Comparison of ENCODE assay signal across 19 cellular contexts in the genomic region with DNA sequence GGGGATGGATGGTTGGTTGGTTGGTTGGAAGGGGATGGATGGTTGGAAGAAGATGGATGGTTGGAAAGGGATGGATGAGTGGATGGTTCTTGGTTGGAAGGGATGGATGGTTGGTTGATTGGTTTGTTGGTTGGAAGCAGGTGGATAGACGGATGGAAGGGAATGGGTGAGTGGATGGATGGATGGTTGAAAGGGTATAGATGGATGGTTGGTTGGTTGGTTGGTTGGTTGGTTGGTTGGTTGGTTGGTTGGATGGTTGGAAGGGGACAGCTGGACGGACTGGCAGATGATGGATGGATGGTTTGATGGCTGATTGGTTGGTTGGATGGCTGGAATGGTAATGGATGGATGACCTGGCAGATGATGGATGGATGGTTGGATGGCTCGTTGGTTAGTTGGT. TPM values are rescaled to one million over a fixed set of nuclear protein-coding genes. Genes with fewer than 3 reads are reported as not detected.
DNase-seq lines count a peak whose midpoint lies in the region; ATAC-seq, FAIRE-seq and TF ChIP-seq lines count a peak whose summit lies in the region.
"Had no signal": no experiment of that assay in that cellular context is flagged by ENCODE, and none has a peak within 500 bp of the region (broad histone marks: within the 10 kb centered on the region; RNA-seq: fewer than 3 reads in every experiment).

No MANE protein-coding gene starts in this region.

- peaks cover 0 to 31% (median 0%) of the 10 kb centered on the region in 11 experiments; a peak in 4 of 22 replicates for H4K20me1 ChIP-seq in BLaER1 treated with 17β-estradiol and CSF1 and Interleukin-3, amounts not matched to agents 10 nM and 100 nM
- H4K20me1 ChIP-seq in GM12878 (ENCODE audit: control insufficient read depth, insufficient read depth) = no peaks in the 10 kb centered on the region

- no peaks in the 10 kb centered on the region; the same call in 1 of the 2 replicates for H3K79me2 ChIP-seq in GM12878 (ENCODE audit: control insufficient read depth, insufficient read depth, low read length)

- no peaks in the 10 kb centered on the region for H3K27me3 Mint-ChIP-seq in activated CD8-positive, alpha-beta T cell treated with anti-CD3 and anti-CD28 coated beads, Interleukin-2, amount 10 ng/mL, durations not matched to agents 7 days and 5 days (ENCODE audit: low read depth)
- no peaks in the 10 kb centered on the region for H3K27me3 Mint-ChIP-seq in activated CD8-positive, alpha-beta T cell treated with anti-CD3 and anti-CD28 coated beads for 36 hours
- H3K27me3 Mint-ChIP-seq in neural crest cell (ENCODE audit: low read depth) = no peaks in the 10 kb centered on the region

- POLR2A ChIA-PET in activated CD8-positive, alpha-beta T cell treated with anti-CD3 and anti-CD28 coated beads, Interleukin-2, amount 10 ng/mL, durations not matched to agents 7 days and 5 days (lab: Charles Lee) = no interaction called here
- POLR2A ChIA-PET in activated CD8-positive, alpha-beta T cell treated with anti-CD3 and anti-CD28 coated beads for 36 hours (lab: Charles Lee) = interaction anchor here (1.4 kb wide), 1 partner anchor 12 kb away, joined by 3 read pairs; a partner anchor contains a TSS
- POLR2A ChIA-PET in GM12878 (lab: Charles Lee) = interaction anchor here (5.4 kb wide), 1 partner anchor 13 kb away, joined by 32 read pairs; a partner anchor contains a TSS
- POLR2A ChIA-PET in RWPE1 (lab: Yijun Ruan, JAX; ENCODE audit: low non-redundant PET) = no interaction called here

- intact Hi-C loops in activated CD8-positive, alpha-beta T cell treated with anti-CD3 and anti-CD28 coated beads for 36 hours (cut with micrococcal nuclease) = no loop called here
- intact Hi-C loops in GM12878 (cut with micrococcal nuclease; ENCODE audit: unreplicated experiment) (no loop called here), mucosa of descending colon (cut with DNase I, micrococcal nuclease) (no loop called here)

- no peak for DNase-seq in activated CD8-positive, alpha-beta T cell treated with anti-CD3 and anti-CD28 coated beads, Interleukin-2, amount 10 ng/mL, durations not matched to agents 7 days and 5 days
- DNase-seq in activated CD8-positive, alpha-beta T cell treated with anti-CD3 and anti-CD28 coated beads for 36 hours = no peak
- DNase-seq in GM12878 (ENCODE audit: low read depth, low spot score) (no peak), neural crest cell (ENCODE audit: low read depth, low spot score) (no peak), RWPE1 (ENCODE audit: low spot score) (no peak), mucosa of descending colon (no peak)
- DNase-seq: HFFc6, KBM-7, NCI-H1436 treated with DMSO at 0.1 percent for 48 hours, NCI-H2029 treated with DMSO at 0.1 percent for 48 hours, NCI-H2171 treated with DMSO at 0.1 percent for 48 hours, NCI-H510A, NCI-H774, PC-9 had no signal

- RAD21 ChIA-PET in GM12878 (lab: Charles Lee; ENCODE audit: unreplicated experiment) = no interaction called here

- H3K9ac ChIP-seq in BLaER1 treated with 17β-estradiol and CSF1 and Interleukin-3, amounts not matched to agents 10 nM and 100 nM = peak overlapping the region in 1 of 11 experiments; percentile 63; a peak in 1 of 22 replicates
- no peak overlapping the region for H3K9ac ChIP-seq in GM12878 (ENCODE audit: control insufficient read depth, insufficient read depth, low read length)

- peaks cover 18 to 98% (median 95%) of the 10 kb centered on the region in 10 experiments for H3K4me1 ChIP-seq in BLaER1 treated with 17β-estradiol and CSF1 and Interleukin-3, amounts not matched to agents 10 nM and 100 nM
- H3K4me1 ChIP-seq in GM12878 (ENCODE audit: control insufficient read depth, insufficient read depth, low read length) (peaks cover 29% of the 10 kb centered on the region), mucosa of descending colon (ENCODE audit: low read depth) (no peaks in the 10 kb centered on the region)
- H3K4me1 ChIP-seq: A549 had no signal

- ATAC-seq in activated CD8-positive, alpha-beta T cell treated with anti-CD3 and anti-CD28 coated beads, Interleukin-2, amount 10 ng/mL, durations not matched to agents 7 days and 5 days = no peak
- no peak for ATAC-seq in activated CD8-positive, alpha-beta T cell treated with anti-CD3 and anti-CD28 coated beads for 36 hours
- ATAC-seq in GM12878 = no peak
- ATAC-seq in mucosa of descending colon = no peak
- no peak for ATAC-seq in GM19324 (IDR thresholded peaks at IDR 0.05; ENCODE audit: low FRiP score, unreplicated experiment)
- ATAC-seq: A549 had no signal

- BruUV-seq in GM12878 (replicated peaks; lab: Mats Ljungman, UMichigan) = no TSS peak

- TF ChIP-seq EP300 in GM12878 (IDR thresholded peaks at IDR 0.05; ENCODE audit: borderline replicate concordance in 1 of 2, control insufficient read depth in 1 of 2, low read depth in 2 of 2, low read length in 2 of 2) = no peak

- H3K4me1 Mint-ChIP-seq in activated CD8-positive, alpha-beta T cell treated with anti-CD3 and anti-CD28 coated beads, Interleukin-2, amount 10 ng/mL, durations not matched to agents 7 days and 5 days (ENCODE audit: low read depth) = peaks cover 17% of the 10 kb centered on the region
- no peaks in the 10 kb centered on the region for H3K4me1 Mint-ChIP-seq in activated CD8-positive, alpha-beta T cell treated with anti-CD3 and anti-CD28 coated beads for 36 hours (ENCODE audit: low read depth)
- no peaks in the 10 kb centered on the region for H3K4me1 Mint-ChIP-seq in neural crest cell

- peak overlapping the region; percentile 55 to 86 (median 76); a peak in 21 of 22 replicates for H3K4me2 ChIP-seq in BLaER1 treated with 17β-estradiol and CSF1 and Interleukin-3, amounts not matched to agents 10 nM and 100 nM
- H3K4me2 ChIP-seq in GM12878 (ENCODE audit: control insufficient read depth, insufficient read depth) = no peak overlapping the region
- H3K4me2 ChIP-seq: A549, PC-9 had no signal

- H3K9me3 ChIP-seq in BLaER1 treated with 17β-estradiol and CSF1 and Interleukin-3, amounts not matched to agents 10 nM and 100 nM (replicated peaks in 1 of 11) = peaks cover 4 to 17% (median 12%) of the 10 kb centered on the region in 11 experiments; a peak in 16 of 22 replicates
- H3K9me3 ChIP-seq in GM12878 (replicated peaks; ENCODE audit: control insufficient read depth, insufficient read depth, low read length) (no peaks in the 10 kb centered on the region; the same call in 2 of the 3 replicates), mucosa of descending colon (no peaks in the 10 kb centered on the region)
- H3K9me3 ChIP-seq: A549 had no signal

- TF ChIP-seq RAD21 in GM12878 (IDR thresholded peaks at IDR 0.05; ENCODE audit: insufficient read depth, low read depth, low read length) = no peak

- CTCF ChIA-PET in activated CD8-positive, alpha-beta T cell treated with anti-CD3 and anti-CD28 coated beads, Interleukin-2, amount 10 ng/mL, durations not matched to agents 7 days and 5 days (lab: Charles Lee) = no interaction called here
- CTCF ChIA-PET in activated CD8-positive, alpha-beta T cell treated with anti-CD3 and anti-CD28 coated beads for 36 hours (lab: Charles Lee) = no interaction called here
- CTCF ChIA-PET in GM12878 (lab: Yijun Ruan, JAX) (no interaction called here), RWPE1 (lab: Yijun Ruan, JAX) (no interaction called here)

- no peaks in the 10 kb centered on the region for H3K27me3 ChIP-seq in BLaER1 treated with 17β-estradiol and CSF1 and Interleukin-3, amounts not matched to agents 10 nM and 100 nM
- no peaks in the 10 kb centered on the region for H3K27me3 ChIP-seq in GM12878 (replicated peaks in 1 of 2; ENCODE audit: control insufficient read depth in 2 of 2, insufficient read depth in 2 of 2, low read length in 1 of 2)

- no peak for TF ChIP-seq CTCF in activated CD8-positive, alpha-beta T cell treated with anti-CD3 and anti-CD28 coated beads for 36 hours (IDR thresholded peaks at IDR 0.05)
- TF ChIP-seq CTCF in GM12878 (IDR thresholded peaks at IDR 0.05 in 2 of 3, conservative IDR thresholded peaks at IDR 0.05 in 1 of 3; ENCODE audit: control insufficient read depth in 2 of 3, extremely low read depth in 1 of 3, insufficient read depth in 1 of 3, low read depth in 3 of 3, low read length in 3 of 3) (no peak), neural crest cell (conservative IDR thresholded peaks at IDR 0.05) (no peak), RWPE1 (conservative IDR thresholded peaks at IDR 0.05; ENCODE audit: low read depth) (no peak), mucosa of descending colon (IDR thresholded peaks at IDR 0.05) (no peak)

- SMC1A ChIA-PET in GM12878 (lab: Charles Lee; ENCODE audit: uncharacterized antibody, unreplicated experiment) = no interaction called here

- H3K27ac ChIP-seq in BLaER1 treated with 17β-estradiol and CSF1 and Interleukin-3, amounts not matched to agents 10 nM and 100 nM = peak overlapping the region in 8 of 11 experiments; percentile 69 to 77 (median 74); a peak in 14 of 22 replicates
- H3K27ac ChIP-seq in GM12878 (ENCODE audit: control insufficient read depth, insufficient read depth) (no peak overlapping the region), RWPE1 (no peak overlapping the region)
- H3K27ac ChIP-seq: A549, PC-9 had no signal

- no peak overlapping the region for H3K4me3 Mint-ChIP-seq in activated CD8-positive, alpha-beta T cell treated with anti-CD3 and anti-CD28 coated beads, Interleukin-2, amount 10 ng/mL, durations not matched to agents 7 days and 5 days
- no peak overlapping the region for H3K4me3 Mint-ChIP-seq in activated CD8-positive, alpha-beta T cell treated with anti-CD3 and anti-CD28 coated beads for 36 hours
- no peak overlapping the region for H3K4me3 Mint-ChIP-seq in neural crest cell
- H3K4me3 Mint-ChIP-seq: CD14-positive monocyte, HFFc6 had no signal

- no peak for TF ChIP-seq POLR2A in GM12878 (IDR thresholded peaks at IDR 0.05; ENCODE audit: low read depth, low read length)

- no peak overlapping the region for H2AFZ ChIP-seq in GM12878 (ENCODE audit: control insufficient read depth, low read depth, low read length)
- H2AFZ ChIP-seq: PC-9 had no signal

- in situ Hi-C loops in GM12878 (cut with MboI) = no loop called here

- peaks cover 78% of the 10 kb centered on the region for H3K36me3 Mint-ChIP-seq in activated CD8-positive, alpha-beta T cell treated with anti-CD3 and anti-CD28 coated beads, Interleukin-2, amount 10 ng/mL, durations not matched to agents 7 days and 5 days (ENCODE audit: low read depth)
- peaks cover 69% of the 10 kb centered on the region for H3K36me3 Mint-ChIP-seq in activated CD8-positive, alpha-beta T cell treated with anti-CD3 and anti-CD28 coated beads for 36 hours (ENCODE audit: low read depth)
- peaks cover 37% of the 10 kb centered on the region for H3K36me3 Mint-ChIP-seq in neural crest cell (ENCODE audit: low read depth)

- peak overlapping the region; percentile 22 for H3K27ac Mint-ChIP-seq in activated CD8-positive, alpha-beta T cell treated with anti-CD3 and anti-CD28 coated beads, Interleukin-2, amount 10 ng/mL, durations not matched to agents 7 days and 5 days
- no peak overlapping the region for H3K27ac Mint-ChIP-seq in activated CD8-positive, alpha-beta T cell treated with anti-CD3 and anti-CD28 coated beads for 36 hours
- peak overlapping the region; percentile 67 for H3K27ac Mint-ChIP-seq in neural crest cell (ENCODE audit: unreplicated experiment)
- H3K27ac Mint-ChIP-seq: HFFc6 had no signal

- H3K9me3 Mint-ChIP-seq in activated CD8-positive, alpha-beta T cell treated with anti-CD3 and anti-CD28 coated beads, Interleukin-2, amount 10 ng/mL, durations not matched to agents 7 days and 5 days (ENCODE audit: insufficient read depth) = no peaks in the 10 kb centered on the region
- peaks cover 3% of the 10 kb centered on the region for H3K9me3 Mint-ChIP-seq in activated CD8-positive, alpha-beta T cell treated with anti-CD3 and anti-CD28 coated beads for 36 hours
- H3K9me3 Mint-ChIP-seq in neural crest cell = peaks cover 9% of the 10 kb centered on the region
- H3K9me3 Mint-ChIP-seq: HFFc6 had no signal

- H3K4me3 ChIP-seq in BLaER1 treated with 17β-estradiol and CSF1 and Interleukin-3, amounts not matched to agents 10 nM and 100 nM = peak overlapping the region in 3 of 10 experiments; percentile 1 to 27 (median 12); a peak in 2 of 20 replicates
- H3K4me3 ChIP-seq in GM12878 = no peak overlapping the region
- no peak overlapping the region for H3K4me3 ChIP-seq in mucosa of descending colon
- H3K4me3 ChIP-seq: A549, PC-9 had no signal

- WGBS in GM12878 (ENCODE audit: insufficient coverage, insufficient replicate concordance, low lambda C conversion rate, missing lambda C conversion rate) = 85% methylated on average over 3 of the region's 3 CpGs

- FAIRE-seq in GM12878 (lab: Jason Lieb, UNC) = no peak
- FAIRE-seq: A549 had no signal

- peaks cover 78 to 93% (median 92%) of the 10 kb centered on the region in 11 experiments for H3K36me3 ChIP-seq in BLaER1 treated with 17β-estradiol and CSF1 and Interleukin-3, amounts not matched to agents 10 nM and 100 nM
- H3K36me3 ChIP-seq in GM12878 (ENCODE audit: control insufficient read depth in 2 of 2, insufficient read depth in 2 of 2, low read length in 1 of 2) (peaks cover 30 to 54% of the 10 kb centered on the region in 2 experiments), mucosa of descending colon (ENCODE audit: low read depth) (peaks cover 8% of the 10 kb centered on the region)

RNA-seq across cellular contexts. Expression of a gene that starts 11.8 kb away (rescaled TPM):
- 10 to 100 TPM; 83.6 to 84.3 TPM for total RNA-seq in activated CD8-positive, alpha-beta T cell treated with anti-CD3 and anti-CD28 coated beads, Interleukin-2, amount 10 ng/mL, durations not matched to agents 7 days and 5 days
- total RNA-seq in activated CD8-positive, alpha-beta T cell treated with anti-CD3 and anti-CD28 coated beads for 36 hours = 10 to 100 TPM; 23.5 to 25.5 TPM
- 70.0 and 81.1 TPM in 2 replicates for total RNA-seq in GM12878 (2013; cell fraction: nucleolus; rRNA removed)
- total RNA-seq in GM12878 (2014; rRNA removed) (118 and 121 TPM in 2 replicates), GM12878 (2014; rRNA removed; fragmentation: Illumina TruSeq; extraction: Trizol) (88.4 and 92.6 TPM in 2 replicates), GM12878 (2021) (81.7 and 87.8 TPM in 2 replicates), neural crest cell (not detected in 2 replicates), mucosa of descending colon (10 to 100 TPM in 2 of 3 donors, 1 to 10 TPM in 1; 8.6 to 23.0 (median 21.5) TPM)
- polyA plus RNA-seq in GM12878 (2011; ENCODE audit: low read depth) = 60.0 TPM
- polyA plus RNA-seq in GM12878 (2011; rRNA removed) (63.2 and 88.2 TPM in 2 replicates), GM12878 (2014; fragmentation: Illumina TruSeq; extraction: Trizol) (64.8 and 105 TPM in 2 replicates), GM12878 (2014; fragmentation: Nextera tagmentation; extraction: Ambion mirVana) (10 to 100 TPM; 22.0 to 27.2 TPM), GM12878 (2014; rRNA removed) (141 and 145 TPM in 2 replicates), GM12878 (2016; fragmentation: Nextera tagmentation; extraction: Ambion mirVana) (10 to 100 TPM; 82.0 to 90.3 TPM)
- polyA plus RNA-seq in GM12878 (2011; cell fraction: cytosol; rRNA removed) = 126 and 139 TPM in 2 replicates
- 119 and 132 TPM in 2 replicates for polyA plus RNA-seq in GM12878 (2011; cell fraction: nucleus; rRNA removed)
- polyA plus RNA-seq in GM12878 (2012) = 84.2 and 96.9 TPM in 2 replicates
- 31.7 and 67.1 TPM in 2 replicates for polyA minus RNA-seq in GM12878 (2011; rRNA and poly(A)+ RNA removed)
- 19.8 and 25.6 TPM in 2 replicates for polyA minus RNA-seq in GM12878 (2011; cell fraction: cytosol; rRNA and poly(A)+ RNA removed)
- polyA minus RNA-seq in GM12878 (2011; cell fraction: nucleus; rRNA and poly(A)+ RNA removed) = 19.5 and 39.2 TPM in 2 replicates
- total RNA-seq: H4, HFFc6 had no signal

RNA-seq across cellular contexts. Expression of a gene that starts 20.0 kb away (rescaled TPM):
- total RNA-seq in activated CD8-positive, alpha-beta T cell treated with anti-CD3 and anti-CD28 coated beads, Interleukin-2, amount 10 ng/mL, durations not matched to agents 7 days and 5 days = 100 to 1,000 TPM; 156 to 167 TPM
- total RNA-seq in activated CD8-positive, alpha-beta T cell treated with anti-CD3 and anti-CD28 coated beads for 36 hours = 100 to 1,000 TPM; 123 to 128 TPM
- total RNA-seq in GM12878 (2013; cell fraction: nucleolus; rRNA removed) = 85.8 and 91.6 TPM in 2 replicates
- total RNA-seq in GM12878 (2014; rRNA removed) (94.2 and 104 TPM in 2 replicates), GM12878 (2014; rRNA removed; fragmentation: Illumina TruSeq; extraction: Trizol) (233 and 239 TPM in 2 replicates), GM12878 (2021) (162 and 181 TPM in 2 replicates), neural crest cell (88.9 and 95.5 TPM in 2 replicates), mucosa of descending colon (100 to 1,000 TPM in 2 of 3 donors, 10 to 100 TPM in 1; 85.5 to 129 (median 119) TPM)
- polyA plus RNA-seq in GM12878 (2011; ENCODE audit: low read depth) = 29.0 TPM
- polyA plus RNA-seq in GM12878 (2011; rRNA removed) (177 and 189 TPM in 2 replicates), GM12878 (2014; fragmentation: Illumina TruSeq; extraction: Trizol) (138 and 168 TPM in 2 replicates), GM12878 (2014; fragmentation: Nextera tagmentation; extraction: Ambion mirVana) (10 to 100 TPM; 23.9 to 39.1 TPM), GM12878 (2014; rRNA removed) (204 and 226 TPM in 2 replicates), GM12878 (2016; fragmentation: Nextera tagmentation; extraction: Ambion mirVana) (100 to 1,000 TPM; 308 to 314 TPM)
- polyA plus RNA-seq in GM12878 (2011; cell fraction: cytosol; rRNA removed) = 137 and 184 TPM in 2 replicates
- 94.2 and 96.1 TPM in 2 replicates for polyA plus RNA-seq in GM12878 (2011; cell fraction: nucleus; rRNA removed)
- polyA plus RNA-seq in GM12878 (2012) = 75.4 and 124 TPM in 2 replicates
- polyA minus RNA-seq in GM12878 (2011; rRNA and poly(A)+ RNA removed) = 303 and 377 TPM in 2 replicates
- polyA minus RNA-seq in GM12878 (2011; cell fraction: cytosol; rRNA and poly(A)+ RNA removed) = 89.7 and 135 TPM in 2 replicates
- polyA minus RNA-seq in GM12878 (2011; cell fraction: nucleus; rRNA and poly(A)+ RNA removed) = 71.4 and 108 TPM in 2 replicates

RNA-seq across cellular contexts. Expression of a gene that starts 41.7 kb away (rescaled TPM):
- not detected for total RNA-seq in activated CD8-positive, alpha-beta T cell treated with anti-CD3 and anti-CD28 coated beads, Interleukin-2, amount 10 ng/mL, durations not matched to agents 7 days and 5 days
- not detected for total RNA-seq in activated CD8-positive, alpha-beta T cell treated with anti-CD3 and anti-CD28 coated beads for 36 hours
- total RNA-seq in GM12878 (2013; cell fraction: nucleolus; rRNA removed) = not detected in 2 replicates
- total RNA-seq in GM12878 (2014; rRNA removed) = not detected in 2 replicates
- total RNA-seq in GM12878 (2014; rRNA removed; fragmentation: Illumina TruSeq; extraction: Trizol) = not detected in 2 replicates
- not detected in 2 replicates for total RNA-seq in GM12878 (2021)
- polyA plus RNA-seq in GM12878 (2011; ENCODE audit: low read depth) = not detected
- not detected in 2 replicates for polyA plus RNA-seq in GM12878 (2011; rRNA removed)
- 0.18 TPM in 1 of 2 replicates, not detected in the other for polyA plus RNA-seq in GM12878 (2011; cell fraction: cytosol; rRNA removed)
- polyA plus RNA-seq in GM12878 (2011; cell fraction: nucleus; rRNA removed) = 0.19 TPM in 1 of 2 replicates, not detected in the other
- not detected in 2 replicates for polyA plus RNA-seq in GM12878 (2012)
- not detected in 2 replicates for polyA plus RNA-seq in GM12878 (2014; fragmentation: Illumina TruSeq; extraction: Trizol)
- under 1 TPM in 1 of 2 experiments, not detected in 1; 0.35 TPM for polyA plus RNA-seq in GM12878 (2014; fragmentation: Nextera tagmentation; extraction: Ambion mirVana)
- polyA plus RNA-seq in GM12878 (2014; rRNA removed) = not detected in 2 replicates
- polyA plus RNA-seq in GM12878 (2016; fragmentation: Nextera tagmentation; extraction: Ambion mirVana) = not detected
- polyA minus RNA-seq in GM12878 (2011; rRNA and poly(A)+ RNA removed) = not detected in 2 replicates
- not detected in 2 replicates for polyA minus RNA-seq in GM12878 (2011; cell fraction: cytosol; rRNA and poly(A)+ RNA removed)
- polyA minus RNA-seq in GM12878 (2011; cell fraction: nucleus; rRNA and poly(A)+ RNA removed) = not detected in 2 replicates
- total RNA-seq in neural crest cell = not detected in 2 replicates
- not detected for total RNA-seq in mucosa of descending colon
- total RNA-seq: H4, HFFc6, PC-9 had no signal
- polyA plus RNA-seq: A549, CD14-positive monocyte had no signal

RNA-seq across cellular contexts. Expression of a gene that starts 53.6 kb away (rescaled TPM):
- total RNA-seq in activated CD8-positive, alpha-beta T cell treated with anti-CD3 and anti-CD28 coated beads, Interleukin-2, amount 10 ng/mL, durations not matched to agents 7 days and 5 days = 10 to 100 TPM; 65.8 to 69.4 TPM
- 10 to 100 TPM; 41.7 to 44.7 TPM for total RNA-seq in activated CD8-positive, alpha-beta T cell treated with anti-CD3 and anti-CD28 coated beads for 36 hours
- 18.0 and 19.0 TPM in 2 replicates for total RNA-seq in GM12878 (2013; cell fraction: nucleolus; rRNA removed)
- total RNA-seq in GM12878 (2014; rRNA removed) (66.3 and 66.8 TPM in 2 replicates), GM12878 (2014; rRNA removed; fragmentation: Illumina TruSeq; extraction: Trizol) (63.7 and 71.4 TPM in 2 replicates), GM12878 (2021) (43.2 and 46.1 TPM in 2 replicates), neural crest cell (84.4 and 85.9 TPM in 2 replicates), mucosa of descending colon (10 to 100 TPM; 77.1 to 88.3 (median 77.8) TPM)
- polyA plus RNA-seq in GM12878 (2011; ENCODE audit: low read depth) = 40.7 TPM
- polyA plus RNA-seq in GM12878 (2011; rRNA removed) (104 TPM in 2 replicates), GM12878 (2014; fragmentation: Illumina TruSeq; extraction: Trizol) (52.0 and 72.3 TPM in 2 replicates), GM12878 (2014; fragmentation: Nextera tagmentation; extraction: Ambion mirVana) (10 to 100 TPM; 33.3 to 43.0 TPM), GM12878 (2014; rRNA removed) (74.4 and 75.3 TPM in 2 replicates), GM12878 (2016; fragmentation: Nextera tagmentation; extraction: Ambion mirVana) (100 to 1,000 TPM in 1 of 2 experiments, 10 to 100 TPM in 1; 97.2 to 116 TPM)
- polyA plus RNA-seq in GM12878 (2011; cell fraction: cytosol; rRNA removed) = 95.9 and 106 TPM in 2 replicates
- 66.1 and 66.2 TPM in 2 replicates for polyA plus RNA-seq in GM12878 (2011; cell fraction: nucleus; rRNA removed)
- 42.9 and 44.6 TPM in 2 replicates for polyA plus RNA-seq in GM12878 (2012)
- 38.4 and 40.3 TPM in 2 replicates for polyA minus RNA-seq in GM12878 (2011; rRNA and poly(A)+ RNA removed)
- 15.2 and 15.9 TPM in 2 replicates for polyA minus RNA-seq in GM12878 (2011; cell fraction: cytosol; rRNA and poly(A)+ RNA removed)
- polyA minus RNA-seq in GM12878 (2011; cell fraction: nucleus; rRNA and poly(A)+ RNA removed) = 7.7 and 12.0 TPM in 2 replicates

RNA-seq across cellular contexts. Expression of a gene that starts 55.4 kb away (rescaled TPM):
- total RNA-seq in activated CD8-positive, alpha-beta T cell treated with anti-CD3 and anti-CD28 coated beads, Interleukin-2, amount 10 ng/mL, durations not matched to agents 7 days and 5 days = 100 to 1,000 TPM; 424 to 436 TPM
- total RNA-seq in activated CD8-positive, alpha-beta T cell treated with anti-CD3 and anti-CD28 coated beads for 36 hours = 100 to 1,000 TPM; 230 to 232 TPM
- 161 and 178 TPM in 2 replicates for total RNA-seq in GM12878 (2013; cell fraction: nucleolus; rRNA removed)
- 413 and 473 TPM in 2 replicates for total RNA-seq in GM12878 (2014; rRNA removed)
- 513 and 542 TPM in 2 replicates for total RNA-seq in GM12878 (2014; rRNA removed; fragmentation: Illumina TruSeq; extraction: Trizol)
- 338 and 361 TPM in 2 replicates for total RNA-seq in GM12878 (2021)
- polyA plus RNA-seq in GM12878 (2011; ENCODE audit: low read depth) = 212 TPM
- 387 and 534 TPM in 2 replicates for polyA plus RNA-seq in GM12878 (2011; rRNA removed)
- polyA plus RNA-seq in GM12878 (2011; cell fraction: cytosol; rRNA removed) = 210 and 246 TPM in 2 replicates
- polyA plus RNA-seq in GM12878 (2011; cell fraction: nucleus; rRNA removed) = 84.6 and 156 TPM in 2 replicates
- polyA plus RNA-seq in GM12878 (2012) = 261 and 281 TPM in 2 replicates
- 620 and 767 TPM in 2 replicates for polyA plus RNA-seq in GM12878 (2014; fragmentation: Illumina TruSeq; extraction: Trizol)
- 100 to 1,000 TPM; 183 to 194 TPM for polyA plus RNA-seq in GM12878 (2014; fragmentation: Nextera tagmentation; extraction: Ambion mirVana)
- polyA plus RNA-seq in GM12878 (2014; rRNA removed) = 387 and 401 TPM in 2 replicates
- polyA plus RNA-seq in GM12878 (2016; fragmentation: Nextera tagmentation; extraction: Ambion mirVana) = 100 to 1,000 TPM; 469 to 473 TPM
- 142 and 153 TPM in 2 replicates for polyA minus RNA-seq in GM12878 (2011; rRNA and poly(A)+ RNA removed)
- polyA minus RNA-seq in GM12878 (2011; cell fraction: cytosol; rRNA and poly(A)+ RNA removed) = 99.6 and 122 TPM in 2 replicates
- polyA minus RNA-seq in GM12878 (2011; cell fraction: nucleus; rRNA and poly(A)+ RNA removed) = 45.9 and 97.4 TPM in 2 replicates
- total RNA-seq in neural crest cell = 357 and 373 TPM in 2 replicates
- 100 to 1,000 TPM; 205 to 373 (median 333) TPM for total RNA-seq in mucosa of descending colon

Comparison
In these comparisons a context has a peak if more than half of its experiments do, and no peak if none do; other contexts are left out.
1. POLR2A ChIA-PET loops: an anchor here in activated CD8-positive, alpha-beta T cell treated with anti-CD3 and anti-CD28 coated beads for 36 hours (1.4 kb wide) and GM12878 (5.4 kb wide); none called in activated CD8-positive, alpha-beta T cell treated with anti-CD3 and anti-CD28 coated beads, Interleukin-2, amount 10 ng/mL, durations not matched to agents 7 days and 5 days and RWPE1.
2. H3K27ac ChIP-seq: peak in BLaER1 treated with 17β-estradiol and CSF1 and Interleukin-3, amounts not matched to agents 10 nM and 100 nM (8 of 11); none in GM12878 (single experiment) and RWPE1 (single experiment).